ENCODE assay signal across 1 cellular context in genomic region chr20:33273117-33273851, GRCh38.
A peak's percentile ranks its signal among the peaks of the same experiment; 100 is the strongest.
TF ChIP-seq lines count a peak whose summit lies in the region.

No MANE protein-coding gene starts in this region.

TF ChIP-seq in HepG2, 621 proteins besides CTCF, POLR2A, EP300 and RAD21 (continued from another document):
- TF ChIP-seq ZNF574 (CRISPR knock-in tag; IDR thresholded peaks at IDR 0.05) (no peak), ZFYVE20 (CRISPR knock-in tag; IDR thresholded peaks at IDR 0.05; ENCODE audit: borderline replicate concordance, low read depth) (no peak), ZNF484 (CRISPR knock-in tag; IDR thresholded peaks at IDR 0.05; ENCODE audit: borderline replicate concordance, low read depth) (no peak), ZNF546 (CRISPR knock-in tag; conservative IDR thresholded peaks at IDR 0.05) (no peak), GTF3A (CRISPR knock-in tag; conservative IDR thresholded peaks at IDR 0.05) (no peak), ZNF292 (CRISPR knock-in tag; IDR thresholded peaks at IDR 0.05; ENCODE audit: borderline replicate concordance, low read depth) (0 out of 2 replicates have a peak, but pooled peaks have one; percentile 65), HMGA1 (CRISPR knock-in tag; conservative IDR thresholded peaks at IDR 0.05) (no peak), KMT2A (CRISPR knock-in tag; IDR thresholded peaks at IDR 0.05) (no peak), NPAS2 (CRISPR knock-in tag; IDR thresholded peaks at IDR 0.05; ENCODE audit: borderline replicate concordance) (no peak), NFYC (CRISPR knock-in tag; IDR thresholded peaks at IDR 0.05) (no peak), SALL1 (CRISPR knock-in tag; IDR thresholded peaks at IDR 0.05) (peak; percentile 59), ZMAT3 (CRISPR knock-in tag; conservative IDR thresholded peaks at IDR 0.05) (no peak), TAF1 (CRISPR knock-in tag; IDR thresholded peaks at IDR 0.05) (no peak), TFDP1 (CRISPR knock-in tag; IDR thresholded peaks at IDR 0.05; ENCODE audit: borderline replicate concordance) (no peak), HOXA9 (CRISPR knock-in tag; IDR thresholded peaks at IDR 0.05; ENCODE audit: borderline replicate concordance) (no peak), ZNF841 (CRISPR knock-in tag; IDR thresholded peaks at IDR 0.05; ENCODE audit: borderline replicate concordance) (no peak), HMG20A (CRISPR knock-in tag; IDR thresholded peaks at IDR 0.05; ENCODE audit: borderline replicate concordance) (no peak), ISL2 (CRISPR knock-in tag; IDR thresholded peaks at IDR 0.05) (no peak), ZNF83 (CRISPR knock-in tag; IDR thresholded peaks at IDR 0.05; ENCODE audit: borderline replicate concordance) (no peak), ZNF451 (CRISPR knock-in tag; IDR thresholded peaks at IDR 0.05) (no peak), ZNF770 (CRISPR knock-in tag; IDR thresholded peaks at IDR 0.05) (no peak), SOX13 (IDR thresholded peaks at IDR 0.05) (no peak), SOX13 (CRISPR knock-in tag; conservative IDR thresholded peaks at IDR 0.05 in 1 of 2, IDR thresholded peaks at IDR 0.05 in 1 of 2) (no peak), ATAD3A (CRISPR knock-in tag; IDR thresholded peaks at IDR 0.05) (no peak), AHR (CRISPR knock-in tag; IDR thresholded peaks at IDR 0.05) (no peak), ZNF232 (CRISPR knock-in tag; IDR thresholded peaks at IDR 0.05; ENCODE audit: borderline replicate concordance) (no peak), MEIS1 (CRISPR knock-in tag; IDR thresholded peaks at IDR 0.05; ENCODE audit: borderline replicate concordance) (no peak; the same call in 1 of the 2 replicates), TBL1XR1 (IDR thresholded peaks at IDR 0.05; ENCODE audit: borderline replicate concordance, low read length, partially characterized antibody) (no peak), ZSCAN21 (CRISPR knock-in tag; IDR thresholded peaks at IDR 0.05; ENCODE audit: borderline replicate concordance) (no peak), ZNF317 (CRISPR knock-in tag; IDR thresholded peaks at IDR 0.05) (no peak), ZBTB14 (CRISPR knock-in tag; IDR thresholded peaks at IDR 0.05) (no peak), STAT5B (CRISPR knock-in tag; IDR thresholded peaks at IDR 0.05) (no peak), ZFX (CRISPR knock-in tag; IDR thresholded peaks at IDR 0.05; ENCODE audit: low read depth) (no peak), ZSCAN31 (CRISPR knock-in tag; IDR thresholded peaks at IDR 0.05; ENCODE audit: low read depth) (no peak), MTA1 (CRISPR knock-in tag; IDR thresholded peaks at IDR 0.05; ENCODE audit: borderline replicate concordance) (no peak), ZNF207 (IDR thresholded peaks at IDR 0.05; ENCODE audit: borderline replicate concordance) (no peak)
